Comparison of ENCODE assay signal across 8 cellular contexts in genomic region chr17:40480501-40481003, GRCh38. TPM values are rescaled to one million over a fixed set of nuclear protein-coding genes. Genes with fewer than 3 reads are reported as not detected.
DNase-seq lines count a peak whose midpoint lies in the region; ATAC-seq, FAIRE-seq and TF ChIP-seq lines count a peak whose summit lies in the region.

No MANE protein-coding gene starts in this region.

- H3K36me3 ChIP-seq in IMR-90 (ENCODE audit: control insufficient read depth, insufficient read depth, low read length) (no peaks in the 10 kb centered on the region), H1 (ENCODE audit: control insufficient read depth in 2 of 4, insufficient read depth in 4 of 4, low read length in 3 of 4) (no peaks in the 10 kb centered on the region), WERI-Rb-1 (no peaks in the 10 kb centered on the region)

- peak overlapping the region; percentile 81; the same call in 1 of the 2 replicates for H3K14ac ChIP-seq in IMR-90 (replicated peaks; ENCODE audit: low read depth, low read length)
- H3K14ac ChIP-seq in H1 (ENCODE audit: insufficient read length): no peak overlapping the region

- DNase-seq in IMR-90 (no peak), H1 (ENCODE audit: low read depth in 1 of 2, low spot score in 2 of 2) (no peak), WERI-Rb-1 (no peak), 8988T (no peak)
- DNase-seq in activated CD4-positive, alpha-beta T cell treated with anti-CD3 and anti-CD28 coated beads for 48 hours: peak; percentile 93
- peak; percentile 74 to 76 for DNase-seq in stimulated activated CD4-positive, alpha-beta T cell treated with anti-CD3 and anti-CD28 coated beads, Interleukin-4, amount 100 ng/mL, for 48 hours (ENCODE audit: low read depth in 2 of 2)

- H4K20me1 ChIP-seq in IMR-90 (ENCODE audit: insufficient read depth, low read length): no peaks in the 10 kb centered on the region
- no peaks in the 10 kb centered on the region for H4K20me1 ChIP-seq in H1 (replicated peaks in 1 of 2; ENCODE audit: control insufficient read depth in 1 of 2, insufficient read depth in 2 of 2, low read length in 2 of 2)

- H3K9me1 ChIP-seq in IMR-90 (ENCODE audit: insufficient read depth, low read length): peaks cover 40% of the 10 kb centered on the region

- peak overlapping the region; percentile 100; the same call in 2 of the 3 replicates for H2BK15ac ChIP-seq in IMR-90 (ENCODE audit: low read depth, low read length)
- H2BK15ac ChIP-seq in H1 (ENCODE audit: low read length): peak overlapping the region; percentile 23; the same call in 1 of the 2 replicates

- WGBS in IMR-90 (ENCODE audit: extremely low coverage in 2 of 2, insufficient read length in 1 of 2), 2 experiments: 36% methylated on average over 3 of the region's 12 CpGs; no CpG with 5 or more reads in 1 of the 2 experiments
- 84% methylated on average over 12 of the region's 12 CpGs; no CpG with 5 or more reads in 1 of the 2 experiments for WGBS in H1 (ENCODE audit: extremely low coverage in 1 of 2, insufficient coverage in 1 of 2, insufficient read length in 1 of 2, insufficient replicate concordance in 2 of 2, low coverage in 1 of 2, low lambda C conversion rate in 2 of 2, missing lambda C conversion rate in 1 of 2), 2 experiments

- BruUV-seq in IMR-90 (replicated peaks; lab: Mats Ljungman, UMichigan): no TSS peak

- no peak for TF ChIP-seq CTCF in IMR-90 (conservative IDR thresholded peaks at IDR 0.05; ENCODE audit: low read depth, low read length)
- TF ChIP-seq CTCF in H1 (IDR thresholded peaks at IDR 0.05; ENCODE audit: control extremely low read depth in 1 of 3, insufficient read depth in 1 of 3, low read depth in 1 of 3, low read length in 3 of 3): no peak
- TF ChIP-seq CTCF in WERI-Rb-1 (IDR thresholded peaks at IDR 0.05; ENCODE audit: low read depth, low read length): no peak

- TF ChIP-seq EP300 in H1 (IDR thresholded peaks at IDR 0.05; ENCODE audit: borderline replicate concordance in 1 of 2, low read depth in 2 of 2, low read length in 2 of 2): no peak

- peak overlapping the region; percentile 53 to 90 for H4K8ac ChIP-seq in IMR-90 (ENCODE audit: low read depth in 2 of 2, low read length in 2 of 2)
- H4K8ac ChIP-seq in H1 (ENCODE audit: extremely low read depth, insufficient read depth, low read length): no peak overlapping the region

- dilution Hi-C loops in IMR-90 (cut with HindIII; ENCODE audit: low sequenced_read_pairs, unreplicated experiment): no loop called here

- TF ChIP-seq POLR2A in IMR-90 (IDR thresholded peaks at IDR 0.05; ENCODE audit: low read depth, low read length): no peak
- TF ChIP-seq POLR2A in H1 (IDR thresholded peaks at IDR 0.05; ENCODE audit: control extremely low read depth in 1 of 2, low read depth in 2 of 2, low read length in 2 of 2): no peak

- in situ Hi-C loops in IMR-90 (cut with MboI; ENCODE audit: low sequenced_read_pairs): no loop called here

- peak overlapping the region; percentile 42; the same call in 1 of the 2 replicates for H4K5ac ChIP-seq in IMR-90 (ENCODE audit: low read depth, low read length)
- no peak overlapping the region for H4K5ac ChIP-seq in H1 (ENCODE audit: insufficient read length, low read depth, low read length)

- H3K56ac ChIP-seq in IMR-90 (ENCODE audit: extremely low read depth, insufficient read depth, low read length) (no peak overlapping the region), H1 (replicated peaks; ENCODE audit: insufficient read length, low read depth, low read length) (no peak overlapping the region)

- no peak for TF ChIP-seq RAD21 in IMR-90 (IDR thresholded peaks at IDR 0.05; ENCODE audit: low read length)
- TF ChIP-seq RAD21 in H1 (IDR thresholded peaks at IDR 0.05 in 1 of 2, conservative IDR thresholded peaks at IDR 0.05 in 1 of 2; ENCODE audit: low read depth in 2 of 2, low read length in 2 of 2): no peak

- H3K27me3 ChIP-seq in IMR-90 (ENCODE audit: control insufficient read depth, insufficient read depth, low read length): no peaks in the 10 kb centered on the region
- no peaks in the 10 kb centered on the region; a peak in 1 of 7 replicates for H3K27me3 ChIP-seq in H1 (replicated peaks in 1 of 4; ENCODE audit: control insufficient read depth in 3 of 4, extremely low read depth in 1 of 4, insufficient read depth in 3 of 4, low read length in 3 of 4)
- no peaks in the 10 kb centered on the region for H3K27me3 ChIP-seq in WERI-Rb-1 (ENCODE audit: insufficient read depth, low read depth, severe bottlenecking)

- H3K4ac ChIP-seq in IMR-90 (ENCODE audit: low read depth, low read length): peak overlapping the region; percentile 91
- H3K4ac ChIP-seq in H1 (replicated peaks; ENCODE audit: insufficient read length, low read depth, low read length): peak overlapping the region; percentile 59

- H3K9ac ChIP-seq in IMR-90 (ENCODE audit: low read depth, low read length): no peak overlapping the region
- no peak overlapping the region for H3K9ac ChIP-seq in H1 (replicated peaks in 1 of 4; ENCODE audit: extremely low read depth in 1 of 4, low read depth in 3 of 4, low read length in 3 of 4)

- H3K79me1 ChIP-seq in IMR-90 (ENCODE audit: low read depth in 1 of 2, low read length in 2 of 2): peaks cover 0 to 17% of the 10 kb centered on the region in 2 experiments; a peak in 2 of 4 replicates
- no peaks in the 10 kb centered on the region for H3K79me1 ChIP-seq in H1 (ENCODE audit: low read depth, low read length)

- peak overlapping the region; percentile 39 for H2BK5ac ChIP-seq in IMR-90 (ENCODE audit: low read depth, low read length, poor library complexity, severe bottlenecking)
- peak overlapping the region; percentile 73; the same call in 1 of the 2 replicates for H2BK5ac ChIP-seq in H1 (ENCODE audit: low read depth, low read length)

- CTCF ChIA-PET in IMR-90 (lab: Yijun Ruan, JAX): interaction anchor here (1.6 kb wide), 1 partner anchor 52 kb away, joined by 5 read pairs; no protein-coding TSS in a partner anchor
- CTCF ChIA-PET in H1 (lab: Charles Lee; ENCODE audit: partially characterized antibody): interaction anchor here (0.7 to 1.5 kb wide), 3 partner anchors 39 to 80 kb away, joined by 4 to 6 read pairs (median 4); no protein-coding TSS in a partner anchor

- H3K27ac ChIP-seq in IMR-90 (ENCODE audit: insufficient read depth, low read length) (no peak overlapping the region; the same call in 1 of the 2 replicates), H1 (ENCODE audit: low read depth, low read length) (no peak overlapping the region), WERI-Rb-1 (no peak overlapping the region)

- peak overlapping the region; percentile 75 for H4K91ac ChIP-seq in IMR-90 (ENCODE audit: insufficient read depth, low read depth, low read length)
- H4K91ac ChIP-seq in H1 (replicated peaks; ENCODE audit: insufficient read length, low read length): peak overlapping the region; percentile 53

- POLR2A ChIA-PET in IMR-90 (lab: Charles Lee; ENCODE audit: unreplicated experiment) (no interaction called here), H1 (lab: Charles Lee; ENCODE audit: partially characterized antibody) (no interaction called here)

- FAIRE-seq in H1 (lab: Jason Lieb, UNC): no peak

- H2BK20ac ChIP-seq in IMR-90 (ENCODE audit: low read depth, low read length): peak overlapping the region; percentile 91
- no peak overlapping the region for H2BK20ac ChIP-seq in H1 (ENCODE audit: low read length)

- H3K4me1 ChIP-seq in IMR-90 (ENCODE audit: control insufficient read depth, insufficient read depth, low read length) (peaks cover 24% of the 10 kb centered on the region), H1 (replicated peaks in 1 of 4; ENCODE audit: control insufficient read depth in 3 of 4, insufficient read depth in 4 of 4, low read length in 3 of 4) (peaks cover 2 to 19% (median 9%) of the 10 kb centered on the region in 4 experiments)

- H3K23ac ChIP-seq in IMR-90 (ENCODE audit: low read depth, low read length) (peak overlapping the region; percentile 52; the same call in 1 of the 2 replicates), H1 (ENCODE audit: insufficient read length) (no peak overlapping the region)

- no peak overlapping the region for H3K4me3 ChIP-seq in IMR-90 (ENCODE audit: insufficient read depth, low read depth, low read length)
- no peak overlapping the region for H3K4me3 ChIP-seq in H1 (ENCODE audit: extremely low read depth in 1 of 4, insufficient read depth in 2 of 4, low read depth in 3 of 4, low read length in 4 of 4)
- no peak overlapping the region for H3K4me3 ChIP-seq in WERI-Rb-1 (ENCODE audit: low read depth, low read length)

- H2BK12ac ChIP-seq in H1 (ENCODE audit: low read depth, low read length): peak overlapping the region; percentile 43; the same call in 1 of the 2 replicates

- H3K9me3 ChIP-seq in IMR-90 (ENCODE audit: control insufficient read depth, insufficient read depth, low read length) (no peaks in the 10 kb centered on the region), H1 (ENCODE audit: insufficient read depth in 2 of 2, low read depth in 1 of 2, low read length in 1 of 2) (no peaks in the 10 kb centered on the region), WERI-Rb-1 (ENCODE audit: severe bottlenecking) (peaks cover 7% of the 10 kb centered on the region)

- H3K4me2 ChIP-seq in IMR-90 (ENCODE audit: low read depth, low read length): no peak overlapping the region
- H3K4me2 ChIP-seq in H1 (ENCODE audit: insufficient read depth in 1 of 2, low read depth in 2 of 2, low read length in 2 of 2): no peak overlapping the region

- no peak for ATAC-seq in IMR-90 (ENCODE audit: low read depth)
- ATAC-seq in HG02885 (IDR thresholded peaks at IDR 0.05; ENCODE audit: poor library complexity, unreplicated experiment): no peak
- ATAC-seq in HG02852 (IDR thresholded peaks at IDR 0.05; ENCODE audit: unreplicated experiment): no peak

- peak overlapping the region; percentile 90 for H2AK9ac ChIP-seq in IMR-90 (replicated peaks; ENCODE audit: low read depth, low read length, poor library complexity)

- H2AFZ ChIP-seq in IMR-90 (replicated peaks; ENCODE audit: low read length, poor library complexity) (peak overlapping the region; percentile 38), H1 (ENCODE audit: low read length) (no peak overlapping the region)

- H3K23me2 ChIP-seq in H1 (ENCODE audit: low read depth, low read length): no peaks in the 10 kb centered on the region; the same call in 1 of the 2 replicates

- no peaks in the 10 kb centered on the region for H3K79me2 ChIP-seq in H1 (ENCODE audit: control insufficient read depth in 1 of 2, insufficient read depth in 2 of 2, low read length in 2 of 2)

- H2AK5ac ChIP-seq in IMR-90 (ENCODE audit: low read depth, low read length) (peak overlapping the region; percentile 99), H1 (ENCODE audit: low read depth, low read length) (no peak overlapping the region)

- H3K18ac ChIP-seq in IMR-90 (ENCODE audit: low read depth, low read length): peak overlapping the region; percentile 63
- no peak overlapping the region for H3K18ac ChIP-seq in H1 (ENCODE audit: extremely low read depth, low read length)

- intact Hi-C loops in IMR-90 (cut with micrococcal nuclease): no loop called here

- H2BK120ac ChIP-seq in IMR-90 (ENCODE audit: low read depth, low read length) (peak overlapping the region; percentile 93), H1 (replicated peaks; ENCODE audit: low read depth, low read length) (no peak overlapping the region)

RNA-seq across cellular contexts. Expression of gene TNS4, which starts 20.9 kb away (rescaled TPM):
- total RNA-seq in IMR-90 (2012; rRNA removed): 0.28 TPM in 1 of 2 replicates, not detected in the other
- polyA plus RNA-seq in IMR-90 (2012; rRNA removed): 0.07 TPM in 1 of 2 replicates, not detected in the other
- polyA plus RNA-seq in IMR-90 (2012; cell fraction: cytosol; rRNA removed): 0.07 and 0.08 TPM in 2 replicates
- polyA plus RNA-seq in IMR-90 (2012; cell fraction: nucleus; rRNA removed; ENCODE audit: low replicate concordance): 0.33 and 0.57 TPM in 2 replicates
- total RNA-seq in H1 (2021; fragmentation: NEBNext Ultra II Directional; extraction: Animal tissue kit (Norgen Biotek cat#: 25700)): 0.20 and 0.80 TPM in 2 replicates
- polyA plus RNA-seq in H1 (2011; rRNA removed): 0.21 and 0.39 TPM in 2 replicates
- polyA plus RNA-seq in H1 (2011; cell fraction: cytosol; rRNA removed): 0.49 TPM
- polyA plus RNA-seq in H1 (2011; cell fraction: nucleus; rRNA removed): 0.54 TPM
- 0.21 to 0.76 TPM (median 0.30 TPM) in 4 replicates for polyA plus RNA-seq in H1 (2012, experiment 1 of 2)
- polyA plus RNA-seq in H1 (2012, experiment 2 of 2): 0.10 TPM
- 0.39 TPM for polyA plus RNA-seq in H1 (2013, experiment 1 of 2)
- 0.63 TPM for polyA plus RNA-seq in H1 (2013, experiment 2 of 2)
- polyA minus RNA-seq in H1 (2011; rRNA and poly(A)+ RNA removed): 0.60 and 0.66 TPM in 2 replicates
- polyA minus RNA-seq in H1 (2011; cell fraction: cytosol; rRNA and poly(A)+ RNA removed): not detected
- 0.90 TPM for polyA minus RNA-seq in H1 (2011; cell fraction: nucleus; rRNA and poly(A)+ RNA removed)

RNA-seq across cellular contexts. Expression of gene IGFBP4, which starts 37.3 kb away (rescaled TPM):
- total RNA-seq in IMR-90 (2012; rRNA removed): 257 and 308 TPM in 2 replicates
- polyA plus RNA-seq in IMR-90 (2012; rRNA removed) (1,187 TPM in 2 replicates), H1 (2011; rRNA removed) (79.9 and 85.5 TPM in 2 replicates)
- 1,397 and 1,707 TPM in 2 replicates for polyA plus RNA-seq in IMR-90 (2012; cell fraction: cytosol; rRNA removed)
- polyA plus RNA-seq in IMR-90 (2012; cell fraction: nucleus; rRNA removed; ENCODE audit: low replicate concordance): 452 and 510 TPM in 2 replicates
- 105 and 109 TPM in 2 replicates for total RNA-seq in H1 (2021; fragmentation: NEBNext Ultra II Directional; extraction: Animal tissue kit (Norgen Biotek cat#: 25700))
- polyA plus RNA-seq in H1 (2011; cell fraction: cytosol; rRNA removed): 68.0 TPM
- 63.6 TPM for polyA plus RNA-seq in H1 (2011; cell fraction: nucleus; rRNA removed)
- 95.6 to 171 TPM (median 141 TPM) in 4 replicates for polyA plus RNA-seq in H1 (2012, experiment 1 of 2)
- 167 TPM for polyA plus RNA-seq in H1 (2012, experiment 2 of 2)
- 95.7 TPM for polyA plus RNA-seq in H1 (2013, experiment 1 of 2)
- polyA plus RNA-seq in H1 (2013, experiment 2 of 2): 105 TPM
- 64.7 and 69.4 TPM in 2 replicates for polyA minus RNA-seq in H1 (2011; rRNA and poly(A)+ RNA removed)
- 60.8 TPM for polyA minus RNA-seq in H1 (2011; cell fraction: cytosol; rRNA and poly(A)+ RNA removed)
- 36.3 TPM for polyA minus RNA-seq in H1 (2011; cell fraction: nucleus; rRNA and poly(A)+ RNA removed)

Comparison
In these comparisons a context has a peak if more than half of its experiments do, and no peak if none do; other contexts are left out.
1. DNase-seq: peak in activated CD4-positive, alpha-beta T cell treated with anti-CD3 and anti-CD28 coated beads for 48 hours (single experiment) and stimulated activated CD4-positive, alpha-beta T cell treated with anti-CD3 and anti-CD28 coated beads, Interleukin-4, amount 100 ng/mL, for 48 hours (2 of 2); none in IMR-90 (single experiment), H1 (0 of 2), WERI-Rb-1 (single experiment) and 8988T (single experiment).